2 cellular contexts compared by ENCODE assay signal in the genomic region with DNA sequence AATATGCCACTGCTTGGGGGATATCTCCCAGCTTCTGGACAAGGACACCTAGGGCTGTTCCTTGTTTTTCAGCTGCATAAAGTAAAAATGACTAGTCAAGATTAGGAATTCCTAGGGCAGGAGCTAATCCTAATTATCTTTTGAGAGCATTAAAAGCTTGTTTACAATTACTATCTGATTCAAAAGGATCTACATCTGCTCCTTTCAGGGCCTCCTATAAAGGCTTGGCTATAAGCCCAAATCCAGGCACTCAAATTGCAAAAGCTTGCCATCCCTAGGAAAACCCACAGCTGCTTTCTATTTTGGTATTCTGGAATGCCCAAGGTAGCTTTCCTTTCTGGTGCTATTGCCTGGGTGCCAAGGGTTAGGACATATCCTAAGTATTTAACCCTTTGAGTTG.
TF ChIP-seq lines count a peak whose summit lies in the region.

No MANE protein-coding gene starts in this region.

TF ChIP-seq in SK-N-SH treated with all-trans-retinoic acid at 6 μM for 48 hours, 23 proteins besides CTCF, POLR2A, EP300 and RAD21 (continued from another document):
- TF ChIP-seq, protein P1, sequence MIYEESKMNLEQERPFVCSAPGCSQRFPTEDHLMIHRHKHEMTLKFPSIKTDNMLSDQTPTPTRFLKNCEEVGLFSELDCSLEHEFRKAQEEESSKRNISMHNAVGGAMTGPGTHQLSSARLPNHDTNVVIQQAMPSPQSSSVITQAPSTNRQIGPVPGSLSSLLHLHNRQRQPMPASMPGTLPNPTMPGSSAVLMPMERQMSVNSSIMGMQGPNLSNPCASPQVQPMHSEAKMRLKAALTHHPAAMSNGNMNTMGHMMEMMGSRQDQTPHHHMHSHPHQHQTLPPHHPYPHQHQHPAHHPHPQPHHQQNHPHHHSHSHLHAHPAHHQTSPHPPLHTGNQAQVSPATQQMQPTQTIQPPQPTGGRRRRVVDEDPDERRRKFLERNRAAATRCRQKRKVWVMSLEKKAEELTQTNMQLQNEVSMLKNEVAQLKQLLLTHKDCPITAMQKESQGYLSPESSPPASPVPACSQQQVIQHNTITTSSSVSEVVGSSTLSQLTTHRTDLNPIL (CRISPR knock-in tag; IDR thresholded peaks at IDR 0.05; ENCODE audit: low read depth) = no peak
- TF ChIP-seq PPARA (CRISPR knock-in tag; IDR thresholded peaks at IDR 0.05; ENCODE audit: borderline replicate concordance) = no peak
- TF ChIP-seq RARB (CRISPR knock-in tag; IDR thresholded peaks at IDR 0.05) = no peak
- TF ChIP-seq ZFP30 (CRISPR knock-in tag; IDR thresholded peaks at IDR 0.05) = no peak
- TF ChIP-seq SNAI2 (CRISPR knock-in tag; IDR thresholded peaks at IDR 0.05) = no peak
- peak; percentile 92 for TF ChIP-seq ZNF70 (CRISPR knock-in tag; IDR thresholded peaks at IDR 0.05)
- TF ChIP-seq, protein P2, sequence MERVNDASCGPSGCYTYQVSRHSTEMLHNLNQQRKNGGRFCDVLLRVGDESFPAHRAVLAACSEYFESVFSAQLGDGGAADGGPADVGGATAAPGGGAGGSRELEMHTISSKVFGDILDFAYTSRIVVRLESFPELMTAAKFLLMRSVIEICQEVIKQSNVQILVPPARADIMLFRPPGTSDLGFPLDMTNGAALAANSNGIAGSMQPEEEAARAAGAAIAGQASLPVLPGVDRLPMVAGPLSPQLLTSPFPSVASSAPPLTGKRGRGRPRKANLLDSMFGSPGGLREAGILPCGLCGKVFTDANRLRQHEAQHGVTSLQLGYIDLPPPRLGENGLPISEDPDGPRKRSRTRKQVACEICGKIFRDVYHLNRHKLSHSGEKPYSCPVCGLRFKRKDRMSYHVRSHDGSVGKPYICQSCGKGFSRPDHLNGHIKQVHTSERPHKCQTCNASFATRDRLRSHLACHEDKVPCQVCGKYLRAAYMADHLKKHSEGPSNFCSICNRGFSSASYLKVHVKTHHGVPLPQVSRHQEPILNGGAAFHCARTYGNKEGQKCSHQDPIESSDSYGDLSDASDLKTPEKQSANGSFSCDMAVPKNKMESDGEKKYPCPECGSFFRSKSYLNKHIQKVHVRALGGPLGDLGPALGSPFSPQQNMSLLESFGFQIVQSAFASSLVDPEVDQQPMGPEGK (CRISPR knock-in tag; IDR thresholded peaks at IDR 0.05; ENCODE audit: borderline replicate concordance) = no peak
- peak; percentile 45 for TF ChIP-seq ISL1 (CRISPR knock-in tag; IDR thresholded peaks at IDR 0.05)
- TF ChIP-seq BACH2 (CRISPR knock-in tag; IDR thresholded peaks at IDR 0.05; ENCODE audit: borderline replicate concordance) = no peak
- TF ChIP-seq, protein P3, sequence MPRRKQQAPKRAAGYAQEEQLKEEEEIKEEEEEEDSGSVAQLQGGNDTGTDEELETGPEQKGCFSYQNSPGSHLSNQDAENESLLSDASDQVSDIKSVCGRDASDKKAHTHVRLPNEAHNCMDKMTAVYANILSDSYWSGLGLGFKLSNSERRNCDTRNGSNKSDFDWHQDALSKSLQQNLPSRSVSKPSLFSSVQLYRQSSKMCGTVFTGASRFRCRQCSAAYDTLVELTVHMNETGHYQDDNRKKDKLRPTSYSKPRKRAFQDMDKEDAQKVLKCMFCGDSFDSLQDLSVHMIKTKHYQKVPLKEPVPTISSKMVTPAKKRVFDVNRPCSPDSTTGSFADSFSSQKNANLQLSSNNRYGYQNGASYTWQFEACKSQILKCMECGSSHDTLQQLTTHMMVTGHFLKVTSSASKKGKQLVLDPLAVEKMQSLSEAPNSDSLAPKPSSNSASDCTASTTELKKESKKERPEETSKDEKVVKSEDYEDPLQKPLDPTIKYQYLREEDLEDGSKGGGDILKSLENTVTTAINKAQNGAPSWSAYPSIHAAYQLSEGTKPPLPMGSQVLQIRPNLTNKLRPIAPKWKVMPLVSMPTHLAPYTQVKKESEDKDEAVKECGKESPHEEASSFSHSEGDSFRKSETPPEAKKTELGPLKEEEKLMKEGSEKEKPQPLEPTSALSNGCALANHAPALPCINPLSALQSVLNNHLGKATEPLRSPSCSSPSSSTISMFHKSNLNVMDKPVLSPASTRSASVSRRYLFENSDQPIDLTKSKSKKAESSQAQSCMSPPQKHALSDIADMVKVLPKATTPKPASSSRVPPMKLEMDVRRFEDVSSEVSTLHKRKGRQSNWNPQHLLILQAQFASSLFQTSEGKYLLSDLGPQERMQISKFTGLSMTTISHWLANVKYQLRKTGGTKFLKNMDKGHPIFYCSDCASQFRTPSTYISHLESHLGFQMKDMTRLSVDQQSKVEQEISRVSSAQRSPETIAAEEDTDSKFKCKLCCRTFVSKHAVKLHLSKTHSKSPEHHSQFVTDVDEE (CRISPR knock-in tag; IDR thresholded peaks at IDR 0.05) = peak; percentile 74; the same call in 1 of the 2 replicates
- no peak for TF ChIP-seq ARNTL (CRISPR knock-in tag; IDR thresholded peaks at IDR 0.05; ENCODE audit: borderline replicate concordance, low read depth)
- TF ChIP-seq ZC3H10 (CRISPR knock-in tag; IDR thresholded peaks at IDR 0.05) = no peak

TF ChIP-seq in WTC11, 78 proteins besides CTCF, POLR2A, EP300 and RAD21 (continued from another document):
- TF ChIP-seq, protein P4, sequence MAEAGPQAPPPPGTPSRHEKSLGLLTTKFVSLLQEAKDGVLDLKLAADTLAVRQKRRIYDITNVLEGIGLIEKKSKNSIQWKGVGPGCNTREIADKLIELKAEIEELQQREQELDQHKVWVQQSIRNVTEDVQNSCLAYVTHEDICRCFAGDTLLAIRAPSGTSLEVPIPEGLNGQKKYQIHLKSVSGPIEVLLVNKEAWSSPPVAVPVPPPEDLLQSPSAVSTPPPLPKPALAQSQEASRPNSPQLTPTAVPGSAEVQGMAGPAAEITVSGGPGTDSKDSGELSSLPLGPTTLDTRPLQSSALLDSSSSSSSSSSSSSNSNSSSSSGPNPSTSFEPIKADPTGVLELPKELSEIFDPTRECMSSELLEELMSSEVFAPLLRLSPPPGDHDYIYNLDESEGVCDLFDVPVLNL (CRISPR knock-in tag; IDR thresholded peaks at IDR 0.05; ENCODE audit: borderline replicate concordance, low read depth) = no peak
- no peak for TF ChIP-seq HMGXB4 (CRISPR knock-in tag; IDR thresholded peaks at IDR 0.05)
